ENCODE assay signal across 22 cellular contexts in the genomic region with DNA sequence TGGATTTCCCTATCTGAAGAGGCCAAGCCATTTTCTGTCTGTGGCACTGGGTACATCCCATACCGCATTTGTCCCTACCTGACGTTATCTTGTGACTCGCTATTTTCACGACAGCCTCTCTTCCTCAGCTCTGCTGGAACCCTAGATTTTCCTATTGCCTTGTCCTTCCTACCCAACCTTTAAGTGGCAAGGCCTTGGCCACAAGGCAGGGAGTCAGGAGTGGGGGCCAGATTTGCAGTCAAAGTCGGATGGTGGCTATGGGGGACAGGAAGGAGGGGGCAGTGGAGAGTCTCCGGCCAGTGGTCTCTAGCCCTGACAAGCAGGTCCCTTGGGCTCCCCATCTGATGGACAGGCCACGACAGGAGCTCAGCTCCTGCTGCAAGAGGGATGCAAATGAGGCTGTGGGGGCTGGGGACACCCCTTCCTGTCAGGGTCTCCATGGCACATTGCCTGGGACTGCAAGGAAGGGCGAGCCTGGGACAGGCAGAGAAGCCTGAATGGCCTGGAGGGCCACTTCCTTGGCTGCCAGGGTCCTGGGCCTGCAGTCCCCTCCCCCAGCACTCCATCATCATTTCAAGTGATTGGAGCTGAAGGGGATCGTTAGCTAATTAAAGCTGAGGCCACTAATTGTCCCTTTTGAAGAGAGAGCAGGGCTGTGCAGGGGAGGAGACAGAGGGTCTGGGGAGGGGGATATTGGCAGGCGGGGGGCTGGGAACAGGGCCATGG. TPM values are rescaled to one million over a fixed set of nuclear protein-coding genes. Genes with fewer than 3 reads are reported as not detected.
DNase-seq lines count a peak whose midpoint lies in the region; ATAC-seq and TF ChIP-seq lines count a peak whose summit lies in the region.
"Had no signal": no experiment of that assay in that cellular context is flagged by ENCODE, and none has a peak within 500 bp of the region (broad histone marks: within the 10 kb centered on the region; RNA-seq: fewer than 3 reads in every experiment).

No MANE protein-coding gene starts in this region.

- WGBS in IMR-90 (ENCODE audit: extremely low coverage in 2 of 2, insufficient read length in 1 of 2), 2 experiments = 40% methylated on average over 1 of the region's 10 CpGs; no CpG with 5 or more reads in 1 of the 2 experiments

- H3K27ac ChIP-seq in IMR-90 (ENCODE audit: insufficient read depth, low read length) = no peak overlapping the region
- H3K27ac ChIP-seq: SJSA1 had no signal

- intact Hi-C loops in IMR-90 (cut with micrococcal nuclease) = no loop called here

- DNase-seq in ELF-1 (ENCODE audit: low read depth, low spot score) (peak; percentile 75), IMR-90 (no peak), retina (peak; percentile 56), HUDEP-2 (lab: John Stamatoyannopoulos, UW; ENCODE audit: unreplicated experiment in 76 of 76) (no peak)
- no peak for DNase-seq in activated CD8-positive, alpha-beta memory T cell treated with anti-CD3 and anti-CD28 coated beads, Interleukin-2, amount 50 U/mL, for 4 hours
- DNase-seq: CD4-positive, CD25-positive, alpha-beta regulatory T cell; EL; NCI-H1105; NCI-H146; NCI-H2029; NCI-H2227 treated with DMSO at 0.1 percent for 48 hours; NCI-H510A; NCI-H748 treated with DMSO at 0.1 percent for 48 hours; NK-92 treated with Interleukin-12 subunit alpha and Interleukin-12 subunit beta, amount 100 ng/mL, for 24 hours had no signal

- no peak for TF ChIP-seq RAD21 in IMR-90 (IDR thresholded peaks at IDR 0.05; ENCODE audit: low read length)

- no peak overlapping the region for H4K91ac ChIP-seq in IMR-90 (ENCODE audit: insufficient read depth, low read depth, low read length)

- no peak for TF ChIP-seq CTCF in IMR-90 (conservative IDR thresholded peaks at IDR 0.05; ENCODE audit: low read depth, low read length)

- no peak overlapping the region for H2BK20ac ChIP-seq in IMR-90 (ENCODE audit: low read depth, low read length)

- H2AK9ac ChIP-seq in IMR-90 (replicated peaks; ENCODE audit: low read depth, low read length, poor library complexity) = peak overlapping the region; percentile 50

- no TSS peak for BruUV-seq in IMR-90 (replicated peaks; lab: Mats Ljungman, UMichigan)

- H4K20me1 ChIP-seq in IMR-90 (ENCODE audit: insufficient read depth, low read length) = no peaks in the 10 kb centered on the region; the same call in 1 of the 2 replicates

- H3K79me1 ChIP-seq in IMR-90 (ENCODE audit: low read depth in 1 of 2, low read length in 2 of 2) = no peaks in the 10 kb centered on the region

- H3K4me3 ChIP-seq in IMR-90 (ENCODE audit: insufficient read depth, low read depth, low read length) = no peak overlapping the region
- peak overlapping the region; percentile 15; the same call in 1 of the 2 replicates for H3K4me3 ChIP-seq in iPS-18c (ENCODE audit: insufficient read depth, low read depth, low read length)
- H3K4me3 ChIP-seq: GM23338, SJSA1 had no signal

- no peaks in the 10 kb centered on the region for H3K36me3 ChIP-seq in IMR-90 (ENCODE audit: control insufficient read depth, insufficient read depth, low read length)
- H3K36me3 ChIP-seq: SJSA1 had no signal

- peak overlapping the region; percentile 21 for H2AFZ ChIP-seq in IMR-90 (replicated peaks; ENCODE audit: low read length, poor library complexity)
- H2AFZ ChIP-seq: GM23338 had no signal

- H3K23ac ChIP-seq in IMR-90 (ENCODE audit: low read depth, low read length) = no peak overlapping the region

- no peak overlapping the region for H4K5ac ChIP-seq in IMR-90 (ENCODE audit: low read depth, low read length)

- H2BK120ac ChIP-seq in IMR-90 (ENCODE audit: low read depth, low read length) = no peak overlapping the region

- H3K9ac ChIP-seq in IMR-90 (ENCODE audit: low read depth, low read length) = no peak overlapping the region

- ATAC-seq in IMR-90 (ENCODE audit: low read depth) = no peak
- no peak for ATAC-seq in GM21576 (IDR thresholded peaks at IDR 0.05; ENCODE audit: unreplicated experiment)
- ATAC-seq: GM23338, Panc1 had no signal

- no peak overlapping the region for H4K8ac ChIP-seq in IMR-90 (ENCODE audit: low read depth in 2 of 2, low read length in 2 of 2)

- peaks cover 53% of the 10 kb centered on the region for H3K27me3 ChIP-seq in IMR-90 (ENCODE audit: control insufficient read depth, insufficient read depth, low read length)

- no peak overlapping the region for H2BK5ac ChIP-seq in IMR-90 (ENCODE audit: low read depth, low read length, poor library complexity, severe bottlenecking)

- no peaks in the 10 kb centered on the region for H3K9me1 ChIP-seq in IMR-90 (ENCODE audit: insufficient read depth, low read length)

- no peak overlapping the region for H2AK5ac ChIP-seq in IMR-90 (ENCODE audit: low read depth, low read length)

- H3K18ac ChIP-seq in IMR-90 (ENCODE audit: low read depth, low read length) = no peak overlapping the region

- TF ChIP-seq POLR2A in IMR-90 (IDR thresholded peaks at IDR 0.05; ENCODE audit: low read depth, low read length) = no peak

- no peak overlapping the region for H3K4ac ChIP-seq in IMR-90 (ENCODE audit: low read depth, low read length)

- no peak overlapping the region for H3K56ac ChIP-seq in IMR-90 (ENCODE audit: extremely low read depth, insufficient read depth, low read length)

- no peak overlapping the region for H3K4me2 ChIP-seq in IMR-90 (ENCODE audit: low read depth, low read length)
- H3K4me2 ChIP-seq: GM23338 had no signal

- no peak overlapping the region for H2BK15ac ChIP-seq in IMR-90 (ENCODE audit: low read depth, low read length)

- CTCF ChIA-PET in IMR-90 (lab: Yijun Ruan, JAX) = no interaction called here

- in situ Hi-C loops in IMR-90 (cut with MboI; ENCODE audit: low sequenced_read_pairs) = no loop called here

- H3K4me1 ChIP-seq in IMR-90 (ENCODE audit: control insufficient read depth, insufficient read depth, low read length) = no peaks in the 10 kb centered on the region
- H3K4me1 ChIP-seq: SJSA1 had no signal

- POLR2A ChIA-PET in IMR-90 (lab: Charles Lee; ENCODE audit: unreplicated experiment) = no interaction called here

- dilution Hi-C loops in IMR-90 (cut with HindIII; ENCODE audit: low sequenced_read_pairs, unreplicated experiment) = no loop called here

- no peak overlapping the region for H3K14ac ChIP-seq in IMR-90 (replicated peaks; ENCODE audit: low read depth, low read length)

- H3K9me3 ChIP-seq in IMR-90 (ENCODE audit: control insufficient read depth, insufficient read depth, low read length) (no peaks in the 10 kb centered on the region), iPS-18c (ENCODE audit: control insufficient read depth, insufficient read depth, low read length) (no peaks in the 10 kb centered on the region)
- H3K9me3 ChIP-seq: SJSA1 had no signal

TF ChIP-seq in IMR-90, 13 proteins besides CTCF, POLR2A, EP300 and RAD21 (continues in another document):
- TF ChIP-seq MAZ (IDR thresholded peaks at IDR 0.05; ENCODE audit: borderline replicate concordance, low read depth, low read length) (no peak), CHD1 (IDR thresholded peaks at IDR 0.05; ENCODE audit: low read depth, low read length) (no peak), FOS (IDR thresholded peaks at IDR 0.05; ENCODE audit: low read depth, low read length) (no peak), BHLHE40 (IDR thresholded peaks at IDR 0.05; ENCODE audit: low read depth, low read length) (no peak), SMC3 (IDR thresholded peaks at IDR 0.05; ENCODE audit: low read depth, low read length) (no peak), MAFK (IDR thresholded peaks at IDR 0.05; ENCODE audit: low read depth, low read length) (no peak), NFE2L2 (IDR thresholded peaks at IDR 0.05; ENCODE audit: low read depth, low read length) (no peak), MXI1 (IDR thresholded peaks at IDR 0.05; ENCODE audit: borderline replicate concordance, low read depth, low read length) (no peak)
- TF ChIP-seq, protein P1, sequence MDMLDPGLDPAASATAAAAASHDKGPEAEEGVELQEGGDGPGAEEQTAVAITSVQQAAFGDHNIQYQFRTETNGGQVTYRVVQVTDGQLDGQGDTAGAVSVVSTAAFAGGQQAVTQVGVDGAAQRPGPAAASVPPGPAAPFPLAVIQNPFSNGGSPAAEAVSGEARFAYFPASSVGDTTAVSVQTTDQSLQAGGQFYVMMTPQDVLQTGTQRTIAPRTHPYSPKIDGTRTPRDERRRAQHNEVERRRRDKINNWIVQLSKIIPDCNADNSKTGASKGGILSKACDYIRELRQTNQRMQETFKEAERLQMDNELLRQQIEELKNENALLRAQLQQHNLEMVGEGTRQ (IDR thresholded peaks at IDR 0.05; ENCODE audit: low read depth, low read length) = no peak
- TF ChIP-seq, protein P2, sequence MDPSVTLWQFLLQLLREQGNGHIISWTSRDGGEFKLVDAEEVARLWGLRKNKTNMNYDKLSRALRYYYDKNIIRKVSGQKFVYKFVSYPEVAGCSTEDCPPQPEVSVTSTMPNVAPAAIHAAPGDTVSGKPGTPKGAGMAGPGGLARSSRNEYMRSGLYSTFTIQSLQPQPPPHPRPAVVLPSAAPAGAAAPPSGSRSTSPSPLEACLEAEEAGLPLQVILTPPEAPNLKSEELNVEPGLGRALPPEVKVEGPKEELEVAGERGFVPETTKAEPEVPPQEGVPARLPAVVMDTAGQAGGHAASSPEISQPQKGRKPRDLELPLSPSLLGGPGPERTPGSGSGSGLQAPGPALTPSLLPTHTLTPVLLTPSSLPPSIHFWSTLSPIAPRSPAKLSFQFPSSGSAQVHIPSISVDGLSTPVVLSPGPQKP (IDR thresholded peaks at IDR 0.05; ENCODE audit: borderline replicate concordance, low read depth, low read length) = no peak

RNA-seq across cellular contexts. Expression of a gene that starts 6.2 kb away (rescaled TPM):
- total RNA-seq in IMR-90 (2012; rRNA removed) = not detected in 2 replicates
- not detected in 2 replicates for polyA plus RNA-seq in IMR-90 (2012; rRNA removed)
- polyA plus RNA-seq in IMR-90 (2012; cell fraction: cytosol; rRNA removed) = not detected in 2 replicates
- not detected in 2 replicates for polyA plus RNA-seq in IMR-90 (2012; cell fraction: nucleus; rRNA removed; ENCODE audit: low replicate concordance)
- total RNA-seq: CD4-positive, CD25-positive, alpha-beta regulatory T cell; HT1080; SJSA1 had no signal
- polyA plus RNA-seq: BJ; CD4-positive, CD25-positive, alpha-beta regulatory T cell had no signal

RNA-seq across cellular contexts. Expression of a gene that starts 26.3 kb away (rescaled TPM):
- not detected in 2 replicates for total RNA-seq in IMR-90 (2012; rRNA removed)
- polyA plus RNA-seq in IMR-90 (2012; rRNA removed) = not detected in 2 replicates
- polyA plus RNA-seq in IMR-90 (2012; cell fraction: cytosol; rRNA removed) = not detected in 2 replicates
- not detected in 2 replicates for polyA plus RNA-seq in IMR-90 (2012; cell fraction: nucleus; rRNA removed; ENCODE audit: low replicate concordance)
- total RNA-seq: A673; CD4-positive, CD25-positive, alpha-beta regulatory T cell; HT1080; SJSA1 had no signal
- polyA plus RNA-seq: BJ; CD4-positive, CD25-positive, alpha-beta regulatory T cell had no signal

RNA-seq across cellular contexts. Expression of a gene that starts 32.1 kb away (rescaled TPM):
- not detected in 2 replicates for total RNA-seq in IMR-90 (2012; rRNA removed)
- polyA plus RNA-seq in IMR-90 (2012; rRNA removed) = not detected in 2 replicates
- not detected in 2 replicates for polyA plus RNA-seq in IMR-90 (2012; cell fraction: cytosol; rRNA removed)
- polyA plus RNA-seq in IMR-90 (2012; cell fraction: nucleus; rRNA removed; ENCODE audit: low replicate concordance) = not detected in 2 replicates
- total RNA-seq: A673; CD4-positive, CD25-positive, alpha-beta regulatory T cell; HT1080; SJSA1 had no signal
- polyA plus RNA-seq: BJ; CD4-positive, CD25-positive, alpha-beta regulatory T cell had no signal

RNA-seq across cellular contexts. Expression of a gene that starts 37.9 kb away (rescaled TPM):
- total RNA-seq in IMR-90 (2012; rRNA removed) = not detected in 2 replicates
- not detected in 2 replicates for polyA plus RNA-seq in IMR-90 (2012; rRNA removed)
- not detected in 2 replicates for polyA plus RNA-seq in IMR-90 (2012; cell fraction: cytosol; rRNA removed)
- not detected in 2 replicates for polyA plus RNA-seq in IMR-90 (2012; cell fraction: nucleus; rRNA removed; ENCODE audit: low replicate concordance)
- total RNA-seq: A673; CD4-positive, CD25-positive, alpha-beta regulatory T cell; GM23338; HT1080; SJSA1 had no signal
- polyA plus RNA-seq: BJ; CD4-positive, CD25-positive, alpha-beta regulatory T cell; GM23338 had no signal

RNA-seq across cellular contexts. Expression of a gene that starts 45.6 kb away (rescaled TPM):
- not detected in 2 replicates for total RNA-seq in IMR-90 (2012; rRNA removed)
- not detected in 2 replicates for polyA plus RNA-seq in IMR-90 (2012; rRNA removed)
- not detected in 2 replicates for polyA plus RNA-seq in IMR-90 (2012; cell fraction: cytosol; rRNA removed)
- not detected in 2 replicates for polyA plus RNA-seq in IMR-90 (2012; cell fraction: nucleus; rRNA removed; ENCODE audit: low replicate concordance)
- total RNA-seq: A673; CD4-positive, CD25-positive, alpha-beta regulatory T cell; GM23338; HT1080; SJSA1 had no signal
- polyA plus RNA-seq: BJ, GM23338 had no signal

Comparison
In these comparisons a context has a peak if more than half of its experiments do, and no peak if none do; other contexts are left out.
1. DNase-seq: peak in ELF-1 (single experiment) and retina (single experiment); none in IMR-90 (single experiment), HUDEP-2 (0 of 76) and activated CD8-positive, alpha-beta memory T cell treated with anti-CD3 and anti-CD28 coated beads, Interleukin-2, amount 50 U/mL, for 4 hours (single experiment).